ENCODE assay signal across 14 cellular contexts in genomic region chr9:133711428-133712220, GRCh38. TPM values are rescaled to one million over a fixed set of nuclear protein-coding genes. Genes with fewer than 3 reads are reported as not detected.
DNase-seq lines count a peak whose midpoint lies in the region; ATAC-seq and TF ChIP-seq lines count a peak whose summit lies in the region.
"Had no signal": no experiment of that assay in that cellular context is flagged by ENCODE, and none has a peak within 500 bp of the region (broad histone marks: within the 10 kb centered on the region; RNA-seq: fewer than 3 reads in every experiment).

No MANE protein-coding gene starts in this region.

- no peak overlapping the region for H4K91ac ChIP-seq in H9 (ENCODE audit: insufficient read length, low read depth, low read length)

- H2BK20ac ChIP-seq in H9 (ENCODE audit: low read depth, low read length, poor library complexity, severe bottlenecking), result no peak overlapping the region

- no peak overlapping the region for H2BK120ac ChIP-seq in H9 (ENCODE audit: low read depth, low read length, poor library complexity, severe bottlenecking)

- no peaks in the 10 kb centered on the region for H3K36me3 Mint-ChIP-seq in H9 (ENCODE audit: insufficient read depth in 1 of 3, low read depth in 3 of 3)
- H3K36me3 Mint-ChIP-seq: activated CD4-positive, alpha-beta memory T cell treated with anti-CD3 and anti-CD28 coated beads for 36 hours; activated naive CD4-positive, alpha-beta T cell treated with anti-CD3 and anti-CD28 coated beads, Interleukin-2, amount 50 U/mL, for 72 hours had no signal

- no peak overlapping the region for H2AK5ac ChIP-seq in H9 (ENCODE audit: insufficient read length, low read length)

- H4K5ac ChIP-seq in H9 (ENCODE audit: insufficient read length, low read depth, low read length), result no peak overlapping the region

- peaks cover 93 to 100% (median 100%) of the 10 kb centered on the region in 10 experiments for H3K4me1 ChIP-seq in BLaER1 treated with 17β-estradiol and CSF1 and Interleukin-3, amounts not matched to agents 10 nM and 100 nM
- H3K4me1 ChIP-seq in RWPE2 (ENCODE audit: insufficient read depth, poor library complexity, severe bottlenecking) (peaks cover 8% of the 10 kb centered on the region), fibroblast of lung (ENCODE audit: control insufficient read depth, extremely low read depth, insufficient read depth, low read length) (peaks cover 31% of the 10 kb centered on the region), mesodermal cell (ENCODE audit: control insufficient read depth, insufficient read depth, low read length, poor library complexity, severe bottlenecking) (peaks cover 58% of the 10 kb centered on the region), H9 (ENCODE audit: insufficient read depth, low read length) (no peaks in the 10 kb centered on the region)

- DNase-seq in RWPE2 (ENCODE audit: low spot score), result peak; percentile 57
- peak; percentile 75 to 86 for DNase-seq in fibroblast of lung (ENCODE audit: low read depth in 2 of 2)
- no peak for DNase-seq in H9
- DNase-seq: activated CD4-positive, alpha-beta memory T cell treated with anti-CD3 and anti-CD28 coated beads for 36 hours; NCI-H1436; NCI-H82; stimulated activated CD4-positive, alpha-beta T cell treated with anti-CD3 and anti-CD28 coated beads, Interleukin-12 subunit alpha, Interleukin-12 subunit beta, amount 100 ng/mL, for 4 hours had no signal

- peak overlapping the region in 7 of 11 experiments; percentile 20 to 79 (median 35); a peak in 7 of 22 replicates for H3K9ac ChIP-seq in BLaER1 treated with 17β-estradiol and CSF1 and Interleukin-3, amounts not matched to agents 10 nM and 100 nM
- H3K9ac ChIP-seq in fibroblast of lung (ENCODE audit: insufficient read depth, low read length) (peak overlapping the region; percentile 60), H9 (ENCODE audit: extremely low read depth, insufficient read length, low read length) (no peak overlapping the region)

- no peaks in the 10 kb centered on the region for H3K79me1 ChIP-seq in H9 (ENCODE audit: insufficient read depth, low read depth, low read length, poor library complexity, severe bottlenecking)

- peaks cover 13 to 31% of the 10 kb centered on the region in 2 experiments for H3K4me1 Mint-ChIP-seq in H9

- H3K79me2 ChIP-seq in fibroblast of lung (ENCODE audit: control insufficient read depth, insufficient read depth, low read length) (no peaks in the 10 kb centered on the region), H9 (ENCODE audit: insufficient read depth, low read length) (no peaks in the 10 kb centered on the region)

- no peak overlapping the region for H2BK5ac ChIP-seq in H9 (ENCODE audit: insufficient read length, low read length)

- peak overlapping the region; percentile 78 to 100 (median 97); a peak in 21 of 22 replicates for H3K4me2 ChIP-seq in BLaER1 treated with 17β-estradiol and CSF1 and Interleukin-3, amounts not matched to agents 10 nM and 100 nM
- H3K4me2 ChIP-seq in fibroblast of lung (ENCODE audit: extremely low read depth, insufficient read depth, low read length) (no peak overlapping the region), H9 (ENCODE audit: insufficient read depth, insufficient read length, low read length) (no peak overlapping the region)

- no peak overlapping the region for H3K18ac ChIP-seq in H9 (ENCODE audit: insufficient read length, low read depth, low read length)

- no peak overlapping the region for H2BK12ac ChIP-seq in H9 (ENCODE audit: insufficient read length, low read depth, low read length)

- H3K27me3 ChIP-seq in BLaER1 treated with 17β-estradiol and CSF1 and Interleukin-3, amounts not matched to agents 10 nM and 100 nM, result peaks cover 0 to 41% (median 0%) of the 10 kb centered on the region in 11 experiments; a peak in 5 of 22 replicates
- no peaks in the 10 kb centered on the region for H3K27me3 ChIP-seq in RWPE2 (ENCODE audit: insufficient read depth, poor library complexity, severe bottlenecking)
- H3K27me3 ChIP-seq in fibroblast of lung (ENCODE audit: control insufficient read depth, insufficient read depth, low read length), result no peaks in the 10 kb centered on the region
- no peaks in the 10 kb centered on the region for H3K27me3 ChIP-seq in H9 (ENCODE audit: insufficient read depth, low read length)
- H3K27me3 ChIP-seq: dorsolateral prefrontal cortex had no signal

- H3K14ac ChIP-seq in H9 (ENCODE audit: insufficient read depth, low read length), result no peak overlapping the region; the same call in 1 of the 2 replicates

- H3K4me3 Mint-ChIP-seq in H9, result no peak overlapping the region
- H3K4me3 Mint-ChIP-seq: activated CD4-positive, alpha-beta memory T cell treated with anti-CD3 and anti-CD28 coated beads for 36 hours had no signal

- peaks cover 6% of the 10 kb centered on the region for H3K23me2 ChIP-seq in H9 (ENCODE audit: insufficient read length, low read depth, low read length, poor library complexity, severe bottlenecking)

- no peak overlapping the region for H3K56ac ChIP-seq in H9 (ENCODE audit: insufficient read length, low read depth, low read length)

- H3K4me3 ChIP-seq in BLaER1 treated with 17β-estradiol and CSF1 and Interleukin-3, amounts not matched to agents 10 nM and 100 nM, result no peak overlapping the region
- no peak overlapping the region for H3K4me3 ChIP-seq in RWPE2 (ENCODE audit: severe bottlenecking)
- no peak overlapping the region for H3K4me3 ChIP-seq in fibroblast of lung (replicated peaks in 1 of 4; ENCODE audit: control extremely low read depth in 1 of 4, insufficient read depth in 1 of 4, low read depth in 3 of 4, low read length in 4 of 4)
- H3K4me3 ChIP-seq in mesodermal cell (ENCODE audit: extremely low read depth, insufficient read depth, low read length, poor library complexity, severe bottlenecking), result no peak overlapping the region
- H3K4me3 ChIP-seq: dorsolateral prefrontal cortex had no signal

- no peak for TF ChIP-seq CTCF in RWPE2 (IDR thresholded peaks at IDR 0.05; ENCODE audit: poor library complexity, severe bottlenecking)
- TF ChIP-seq CTCF in fibroblast of lung (conservative IDR thresholded peaks at IDR 0.05 in 1 of 2, IDR thresholded peaks at IDR 0.05 in 1 of 2; ENCODE audit: low read depth in 1 of 2, low read length in 2 of 2), result no peak
- no peak for TF ChIP-seq CTCF in H9 (conservative IDR thresholded peaks at IDR 0.05)

- H3T11ph ChIP-seq in H9 (ENCODE audit: low read length), result no peak overlapping the region

- H2BK15ac ChIP-seq in H9 (ENCODE audit: low read depth, low read length), result no peak overlapping the region

- ATAC-seq in RWPE2 (ENCODE audit: low read depth), result peak; percentile 67
- no peak for ATAC-seq in HG03196 (IDR thresholded peaks at IDR 0.05; ENCODE audit: unreplicated experiment)
- no peak for ATAC-seq in GM21381 (IDR thresholded peaks at IDR 0.05; ENCODE audit: unreplicated experiment)
- no peak for ATAC-seq in GM18868 (IDR thresholded peaks at IDR 0.05; ENCODE audit: unreplicated experiment)
- ATAC-seq: activated naive CD4-positive, alpha-beta T cell treated with anti-CD3 and anti-CD28 coated beads, Interleukin-2, amount 50 U/mL, for 72 hours had no signal

- H4K8ac ChIP-seq in H9 (replicated peaks; ENCODE audit: insufficient read length, low read depth, low read length), result no peak overlapping the region

- H3K36me3 ChIP-seq in BLaER1 treated with 17β-estradiol and CSF1 and Interleukin-3, amounts not matched to agents 10 nM and 100 nM, result no peaks in the 10 kb centered on the region
- H3K36me3 ChIP-seq in RWPE2 (ENCODE audit: low read depth) (no peaks in the 10 kb centered on the region), fibroblast of lung (ENCODE audit: control insufficient read depth, insufficient read depth, low read length) (no peaks in the 10 kb centered on the region), mesodermal cell (ENCODE audit: control insufficient read depth, insufficient read depth, low read length) (no peaks in the 10 kb centered on the region)

- no peak overlapping the region for H3K23ac ChIP-seq in H9 (ENCODE audit: insufficient read length, low read depth, low read length)

- peak overlapping the region in 1 of 3 experiments; percentile 61; a peak in 1 of 7 replicates for H3K27ac Mint-ChIP-seq in H9
- H3K27ac Mint-ChIP-seq: activated CD4-positive, alpha-beta memory T cell treated with anti-CD3 and anti-CD28 coated beads for 36 hours had no signal

- H2AFZ ChIP-seq in fibroblast of lung (ENCODE audit: low read length), result no peak overlapping the region
- no peak overlapping the region for H2AFZ ChIP-seq in H9 (ENCODE audit: low read length)

- WGBS in mesodermal cell (ENCODE audit: insufficient coverage in 2 of 2), 2 experiments, result 82 to 89% methylated on average over 27 to 29 of the region's 32 CpGs
- no CpG with 5 or more reads among the region's 32 CpGs for WGBS in H9 (ENCODE audit: extremely low coverage, insufficient read length, low lambda C conversion rate)

- H3K9me3 ChIP-seq in BLaER1 treated with 17β-estradiol and CSF1 and Interleukin-3, amounts not matched to agents 10 nM and 100 nM (replicated peaks in 1 of 11), result no peaks in the 10 kb centered on the region
- H3K9me3 ChIP-seq in RWPE2 (ENCODE audit: severe bottlenecking), result no peaks in the 10 kb centered on the region
- H3K9me3 ChIP-seq in fibroblast of lung (ENCODE audit: control insufficient read depth, insufficient read depth, low read depth, low read length), result no peaks in the 10 kb centered on the region
- H3K9me3 ChIP-seq in mesodermal cell (ENCODE audit: control insufficient read depth, low read length), result no peaks in the 10 kb centered on the region
- no peaks in the 10 kb centered on the region for H3K9me3 ChIP-seq in H9 (ENCODE audit: control insufficient read depth, low read depth, low read length)

- H3K9me3 Mint-ChIP-seq in H9, result no peaks in the 10 kb centered on the region
- H3K9me3 Mint-ChIP-seq: activated CD4-positive, alpha-beta memory T cell treated with anti-CD3 and anti-CD28 coated beads for 36 hours; activated naive CD4-positive, alpha-beta T cell treated with anti-CD3 and anti-CD28 coated beads, Interleukin-2, amount 50 U/mL, for 72 hours had no signal

- no peak overlapping the region for H3K4ac ChIP-seq in H9 (ENCODE audit: low read depth, low read length)

- peak overlapping the region in 9 of 11 experiments; percentile 4 to 80 (median 61); a peak in 15 of 22 replicates for H3K27ac ChIP-seq in BLaER1 treated with 17β-estradiol and CSF1 and Interleukin-3, amounts not matched to agents 10 nM and 100 nM
- H3K27ac ChIP-seq in RWPE2 (ENCODE audit: poor library complexity, severe bottlenecking) (peak overlapping the region; percentile 5), fibroblast of lung (ENCODE audit: insufficient read depth, low read length) (peak overlapping the region; percentile 76), mesodermal cell (ENCODE audit: low read depth, low read length, severe bottlenecking) (peak overlapping the region; percentile 73), H9 (ENCODE audit: insufficient read length, low read depth, low read length) (no peak overlapping the region)
- H3K27ac ChIP-seq: dorsolateral prefrontal cortex had no signal

- no peaks in the 10 kb centered on the region; the same call in 1 of the 2 replicates for H3K27me3 Mint-ChIP-seq in H9 (ENCODE audit: low read depth)

- no peaks in the 10 kb centered on the region for H4K20me1 ChIP-seq in BLaER1 treated with 17β-estradiol and CSF1 and Interleukin-3, amounts not matched to agents 10 nM and 100 nM
- no peaks in the 10 kb centered on the region for H4K20me1 ChIP-seq in fibroblast of lung (ENCODE audit: control insufficient read depth, extremely low read depth, insufficient read depth, low read length)
- no peaks in the 10 kb centered on the region for H4K20me1 ChIP-seq in H9 (ENCODE audit: control insufficient read depth, insufficient read depth, insufficient read length)

RNA-seq across cellular contexts. Expression of gene SARDH, which starts 26.5 kb away (rescaled TPM):
- 4.8 and 9.0 TPM in 2 replicates for total RNA-seq in fibroblast of lung
- 0.49 and 2.5 TPM in 2 replicates for polyA plus RNA-seq in fibroblast of lung
- polyA plus RNA-seq in fibroblast of lung (2012), result 0.93 and 4.8 TPM in 2 replicates
- 1.6 and 3.8 TPM in 2 replicates for polyA minus RNA-seq in fibroblast of lung (ENCODE audit: low replicate concordance)
- polyA plus RNA-seq in mesodermal cell (2013, experiment 1 of 2), result 10.0 TPM
- polyA plus RNA-seq in mesodermal cell (2013, experiment 2 of 2), result 8.1 TPM
- 5.3 TPM in 2 replicates for total RNA-seq in H9 (2021)

Comparison
In these comparisons a context has a peak if more than half of its experiments do, and no peak if none do; other contexts are left out.
1. H3K4me2 ChIP-seq: peak in BLaER1 treated with 17β-estradiol and CSF1 and Interleukin-3, amounts not matched to agents 10 nM and 100 nM (11 of 11); none in fibroblast of lung (single experiment) and H9 (single experiment).